Comparison of ENCODE assay signal across 17 cellular contexts in the genomic region with DNA sequence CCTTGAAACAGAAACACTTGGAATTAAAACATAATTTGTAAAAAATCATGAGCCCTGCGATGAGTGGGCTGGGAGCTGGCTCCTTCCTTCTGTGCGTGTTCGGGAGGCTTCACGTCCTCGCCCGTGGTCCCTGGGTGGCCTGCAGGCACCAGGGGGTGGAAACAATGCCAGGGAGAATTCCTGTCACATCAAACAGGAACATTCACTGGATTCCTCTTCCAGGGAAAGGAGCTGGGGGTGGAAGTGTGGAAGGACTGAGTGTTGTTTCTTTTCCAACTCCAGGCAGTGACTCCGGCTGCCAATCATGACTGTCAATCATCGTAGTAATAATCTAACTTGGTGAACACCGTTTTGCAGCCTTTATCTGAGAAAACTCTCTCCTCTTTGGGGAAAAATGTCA.
"Had no signal": no experiment of that assay in that cellular context is flagged by ENCODE, and none has a peak within 500 bp of the region (broad histone marks: within the 10 kb centered on the region; RNA-seq: fewer than 3 reads in every experiment).

No MANE protein-coding gene starts in this region.

- FAIRE-seq: bronchial epithelial cell, islet of Langerhans had no signal

- H3K9me3 Mint-ChIP-seq: activated naive CD8-positive, alpha-beta T cell treated with anti-CD3 and anti-CD28 coated beads, Interleukin-2, amount 10 ng/mL, durations not matched to agents 7 days and 5 days; activated T-helper 1 cell treated with anti-CD3 and anti-CD28 coated beads, Interleukin-12 subunit alpha, Interleukin-12 subunit beta, Interleukin-2, Interleukin-4 antibody, amounts not matched to agents 30 ng/mL and 10 ng/mL and 1 ng/mL, durations not matched to agents 14 hours and 24 hours and 36 hours; endodermal cell had no signal

- H3K4me1 Mint-ChIP-seq: endodermal cell had no signal

- H3K9me3 ChIP-seq: transverse colon, vagina had no signal

- H3K4me3 ChIP-seq: skin epidermis, transverse colon, vagina had no signal

- ATAC-seq: activated CD4-positive, CD25-positive, alpha-beta regulatory T cell treated with anti-CD3 and anti-CD28 coated beads, Interleukin-2, amount 50 U/mL, for 24 hours; left colon; naive thymus-derived CD4-positive, alpha-beta T cell; stimulated activated naive CD8-positive, alpha-beta T cell treated with anti-CD3 and anti-CD28 coated beads, Interleukin-15, Interleukin-2, amounts not matched to agents 100 U/mL and 50 U/mL, for 24 hours had no signal

- H3K27me3 Mint-ChIP-seq: activated naive CD8-positive, alpha-beta T cell treated with anti-CD3 and anti-CD28 coated beads, Interleukin-2, amount 10 ng/mL, durations not matched to agents 7 days and 5 days; naive thymus-derived CD4-positive, alpha-beta T cell had no signal

- H3K4me1 ChIP-seq: vagina had no signal

- H3K27ac ChIP-seq: skin epidermis, vagina had no signal

- H3K27ac Mint-ChIP-seq: endodermal cell had no signal

- H3K4me3 Mint-ChIP-seq: activated naive CD8-positive, alpha-beta T cell treated with anti-CD3 and anti-CD28 coated beads, Interleukin-2, amount 10 ng/mL, durations not matched to agents 7 days and 5 days; activated T-helper 1 cell treated with anti-CD3 and anti-CD28 coated beads, Interleukin-12 subunit alpha, Interleukin-12 subunit beta, Interleukin-2, Interleukin-4 antibody, amounts not matched to agents 30 ng/mL and 10 ng/mL and 1 ng/mL, durations not matched to agents 14 hours and 24 hours and 36 hours; endodermal cell; naive thymus-derived CD4-positive, alpha-beta T cell had no signal

- H3K27me3 ChIP-seq: transverse colon, vagina had no signal

- DNase-seq: activated CD4-positive, alpha-beta T cell treated with anti-CD3 and anti-CD28 coated beads, Interleukin-2, amount 50 U/mL, for 1 hour; activated CD8-positive, alpha-beta memory T cell treated with anti-CD3 and anti-CD28 coated beads for 24 hours; activated naive CD4-positive, alpha-beta T cell; activated naive CD8-positive, alpha-beta T cell treated with anti-CD3 and anti-CD28 coated beads, Interleukin-2, amount 10 ng/mL, durations not matched to agents 7 days and 5 days; endodermal cell; left colon; naive thymus-derived CD4-positive, alpha-beta T cell; retina; stimulated activated CD4-positive, alpha-beta T cell treated with anti-CD3 and anti-CD28 coated beads, Interleukin-4, amount 100 ng/mL, for 24 hours; stimulated activated naive CD8-positive, alpha-beta T cell treated with anti-CD3 and anti-CD28 coated beads, Interleukin-15, Interleukin-2, amounts not matched to agents 100 U/mL and 50 U/mL, for 24 hours; transverse colon had no signal
